8 cellular contexts compared by ENCODE assay signal in genomic region chr21:16330340-16331319, GRCh38.
DNase-seq lines count a peak whose midpoint lies in the region; ATAC-seq and TF ChIP-seq lines count a peak whose summit lies in the region.

No MANE protein-coding gene starts in this region.

- H3K9ac ChIP-seq in SK-N-SH, result no peak overlapping the region

- WGBS in SK-N-SH (ENCODE audit: low lambda C conversion rate), result 41% methylated on average over 11 of the region's 11 CpGs

- H3K9me3 ChIP-seq in A673 (ENCODE audit: low read depth, low read length, poor library complexity, severe bottlenecking) (no peaks in the 10 kb centered on the region), SK-N-SH (no peaks in the 10 kb centered on the region)

- peak overlapping the region; percentile 41 for H3K4me3 Mint-ChIP-seq in nephron progenitor cell

- no peak for TF ChIP-seq EP300 in SK-N-SH (IDR thresholded peaks at IDR 0.05; ENCODE audit: borderline replicate concordance in 1 of 2, low read depth in 1 of 2, low read length in 1 of 2)

- H3F3A ChIP-seq in SK-N-SH (replicated peaks; ENCODE audit: insufficient read depth), result no peaks in the 10 kb centered on the region

- no peaks in the 10 kb centered on the region for H3K79me2 ChIP-seq in SK-N-SH (ENCODE audit: insufficient read depth)

- peaks cover 26% of the 10 kb centered on the region for H3K36me3 Mint-ChIP-seq in nephron progenitor cell (ENCODE audit: low read depth)

- POLR2A ChIA-PET in A673 (lab: Charles Lee; ENCODE audit: low non-redundant PET) (interaction anchor here (0.7 kb wide), 1 partner anchor 835 kb away, joined by 4 read pairs; no protein-coding TSS in a partner anchor), GM10248 (lab: Yijun Ruan, JAX) (no interaction called here), SK-N-SH (lab: Yijun Ruan, JAX) (no interaction called here)

- H3K27me3 ChIP-seq in A673 (replicated peaks; ENCODE audit: insufficient read depth, low read depth, low read length, poor library complexity) (no peaks in the 10 kb centered on the region), SK-N-SH (ENCODE audit: insufficient read depth) (no peaks in the 10 kb centered on the region)

- H3K9me3 Mint-ChIP-seq in nephron progenitor cell, result peaks cover 8% of the 10 kb centered on the region

- BruUV-seq in A673 (replicated peaks; lab: Mats Ljungman, UMichigan), result no TSS peak

- H4K20me1 ChIP-seq in SK-N-SH (ENCODE audit: insufficient read depth), result no peaks in the 10 kb centered on the region

- CTCF ChIA-PET in A673 (lab: Charles Lee), result interaction anchor here (1.2 kb wide), 1 partner anchor 249 kb away, joined by 4 read pairs; no protein-coding TSS in a partner anchor
- CTCF ChIA-PET in GM10248 (lab: Yijun Ruan, JAX), result interaction anchor here (0.8 to 3.0 kb wide), 9 partner anchors 9 to 251 kb away, joined by 3 to 26 read pairs (median 5); no protein-coding TSS in a partner anchor
- CTCF ChIA-PET in SK-N-SH (lab: Yijun Ruan, JAX), result interaction anchor here (0.6 to 4.4 kb wide), 35 partner anchors 9 to 940 kb away, joined by 3 to 32 read pairs (median 3); no protein-coding TSS in a partner anchor

- TF ChIP-seq CTCF in A673 (conservative IDR thresholded peaks at IDR 0.05; ENCODE audit: low read depth, low read length) (peak; percentile 70), GM10248 (IDR thresholded peaks at IDR 0.05; ENCODE audit: control extremely low read depth, extremely low read depth, low read depth, missing control alignments) (peak; percentile 63), NB4 (IDR thresholded peaks at IDR 0.05; ENCODE audit: low read depth, low read length) (peak; percentile 44), SK-N-SH (IDR thresholded peaks at IDR 0.05) (peak; percentile 75), fibroblast of mammary gland (conservative IDR thresholded peaks at IDR 0.05; ENCODE audit: control insufficient read depth, insufficient read depth, low read depth, low read length) (peak; percentile 77), nephron progenitor cell (IDR thresholded peaks at IDR 0.05) (peak; percentile 67)

- H3K27ac ChIP-seq in A673 (ENCODE audit: low read depth, low read length, poor library complexity, severe bottlenecking), result no peak overlapping the region
- H3K27ac ChIP-seq in SK-N-SH (ENCODE audit: low read depth in 2 of 2, low read length in 1 of 2), result no peak overlapping the region

- ATAC-seq in HG02610 (IDR thresholded peaks at IDR 0.05; ENCODE audit: unreplicated experiment) (peak; percentile 87), HG02763 (IDR thresholded peaks at IDR 0.05; ENCODE audit: unreplicated experiment) (no peak)

- TF ChIP-seq POLR2A in NB4 (IDR thresholded peaks at IDR 0.05; ENCODE audit: extremely low read depth, insufficient read length), result no peak

- H3K36me3 ChIP-seq in A673 (ENCODE audit: insufficient read depth, low read length, poor library complexity, severe bottlenecking) (no peaks in the 10 kb centered on the region), SK-N-SH (replicated peaks in 1 of 2; ENCODE audit: control insufficient read depth in 1 of 2, insufficient read depth in 2 of 2, low read length in 1 of 2) (no peaks in the 10 kb centered on the region)

- intact Hi-C loops in A673 (cut with micrococcal nuclease; ENCODE audit: unreplicated experiment), result loop anchor here (1.0 to 5.0 kb wide), 2 partner anchors 248 to 438 kb away; no protein-coding TSS in a partner anchor

- H3K4me3 ChIP-seq in A673 (ENCODE audit: low read depth, low read length, poor library complexity, severe bottlenecking) (no peak overlapping the region), NB4 (ENCODE audit: low read depth, low read length) (no peak overlapping the region), SK-N-SH (ENCODE audit: low read depth in 2 of 2, low read length in 1 of 2) (no peak overlapping the region), fibroblast of mammary gland (ENCODE audit: control insufficient read depth, low read depth, low read length) (no peak overlapping the region)

- no peak overlapping the region for H2AFZ ChIP-seq in SK-N-SH (ENCODE audit: low read depth)

- peak; percentile 65 for DNase-seq in A673 (ENCODE audit: low spot score)
- DNase-seq in GM10248 (ENCODE audit: extremely low spot score), result peak; percentile 6
- DNase-seq in NB4 (ENCODE audit: low read depth), result peak; percentile 62
- peak; percentile 39 for DNase-seq in SK-N-SH
- peak; percentile 89 for DNase-seq in fibroblast of mammary gland (ENCODE audit: low read depth)
- peak; percentile 24 for DNase-seq in nephron progenitor cell

- peak; percentile 85 for TF ChIP-seq RAD21 in SK-N-SH (IDR thresholded peaks at IDR 0.05; ENCODE audit: low read length)

- H3K9me2 ChIP-seq in SK-N-SH, result no peaks in the 10 kb centered on the region

- H3K4me1 Mint-ChIP-seq in nephron progenitor cell, result peaks cover 31% of the 10 kb centered on the region

- peak overlapping the region; percentile 32 for H3K27ac Mint-ChIP-seq in nephron progenitor cell

- no peaks in the 10 kb centered on the region for H3K27me3 Mint-ChIP-seq in nephron progenitor cell (ENCODE audit: low read depth, poor library complexity)

- H3K4me1 ChIP-seq in A673 (ENCODE audit: insufficient read depth, low read length, poor library complexity, severe bottlenecking) (no peaks in the 10 kb centered on the region), SK-N-SH (ENCODE audit: control insufficient read depth in 1 of 2, insufficient read depth in 2 of 2, low read depth in 1 of 2, low read length in 1 of 2) (no peaks in the 10 kb centered on the region; a peak in 1 of 4 replicates)

- no peak overlapping the region for H3K4me2 ChIP-seq in SK-N-SH

TF ChIP-seq in SK-N-SH, 30 proteins besides CTCF, POLR2A, EP300 and RAD21:
- peak; percentile 79 for TF ChIP-seq SMC3 (IDR thresholded peaks at IDR 0.05; ENCODE audit: low read depth, low read length)
- no peak for TF ChIP-seq FOXM1 (IDR thresholded peaks at IDR 0.05; ENCODE audit: low read depth)
TF ChIP-seq in SK-N-SH: peak in this region for 1.

Comparison
In these comparisons a context has a peak if more than half of its experiments do, and no peak if none do; other contexts are left out.
1. DNase-seq: peak in every context shown above with its lines; median percentile 89 in fibroblast of mammary gland; 65 in A673; 62 in NB4; 39 in SK-N-SH; 24 in nephron progenitor cell; 6 in GM10248.